ENCODE assay signal across 9 cellular contexts in genomic region chr9:34430843-34431437, GRCh38. TPM values are rescaled to one million over a fixed set of nuclear protein-coding genes. Genes with fewer than 3 reads are reported as not detected.
A peak's percentile ranks its signal among the peaks of the same experiment; 100 is the strongest.
DNase-seq lines count a peak whose midpoint lies in the region; ATAC-seq and TF ChIP-seq lines count a peak whose summit lies in the region.
"Had no signal": no experiment of that assay in that cellular context is flagged by ENCODE, and none has a peak within 500 bp of the region (broad histone marks: within the 10 kb centered on the region; RNA-seq: fewer than 3 reads in every experiment).

No MANE protein-coding gene starts in this region.

- peak overlapping the region; percentile 64 to 93 (median 82) for H3K27ac Mint-ChIP-seq in brain

- H3K4me1 Mint-ChIP-seq in brain: peaks cover 73% of the 10 kb centered on the region

- no peak overlapping the region for H3K4me3 ChIP-seq in transverse colon

- intact Hi-C loops in transverse colon (cut with DNase I; ENCODE audit: low total_unique reads): no loop called here

- no peaks in the 10 kb centered on the region for H3K27me3 ChIP-seq in transverse colon

- in situ Hi-C loops in transverse colon (cut with MboI; ENCODE audit: low pct_ligation_motif_present in 1 of 4, low pct_unique_long_range_greater_than_20kb in 1 of 4, low sequenced_read_pairs in 3 of 4): no loop called here

- H3K36me3 ChIP-seq in transverse colon: no peaks in the 10 kb centered on the region

- ATAC-seq in HG02852 (IDR thresholded peaks at IDR 0.05; ENCODE audit: unreplicated experiment) (no peak), HG03097 (IDR thresholded peaks at IDR 0.05; ENCODE audit: low FRiP score, unreplicated experiment) (no peak)

- H3K9me3 Mint-ChIP-seq in brain: no peaks in the 10 kb centered on the region

- H3K27me3 Mint-ChIP-seq in brain: peaks cover 2% of the 10 kb centered on the region

- peak; percentile 12 for DNase-seq in stimulated activated CD4-positive, alpha-beta T cell treated with anti-CD3 and anti-CD28 coated beads, Interleukin-15, amount 100 ng/mL, for 24 hours
- no peak for DNase-seq in stimulated activated CD4-positive, alpha-beta T cell treated with anti-CD3 and anti-CD28 coated beads, Interleukin-12 subunit alpha, Interleukin-12 subunit beta, amount 100 ng/mL, for 4 hours
- peak; percentile 89 for DNase-seq in NCI-H345 (lab: John Stamatoyannopoulos, UW)
- peak; percentile 52 for DNase-seq in inferior parietal cortex (ENCODE audit: extremely low spot score)
- DNase-seq in transverse colon: peak; percentile 17

- no peak overlapping the region for H3K27ac ChIP-seq in transverse colon

- TF ChIP-seq EP300 in transverse colon (IDR thresholded peaks at IDR 0.05; ENCODE audit: low read depth): no peak

- peaks cover 9% of the 10 kb centered on the region for H3K36me3 Mint-ChIP-seq in brain

- H3K4me3 Mint-ChIP-seq in brain: peak overlapping the region in 3 of 5 experiments; percentile 19 to 28 (median 25)

- H3K4me1 ChIP-seq in transverse colon: peaks cover 0 to 20% (median 2%) of the 10 kb centered on the region in 4 donors

- TF ChIP-seq POLR2A in transverse colon (IDR thresholded peaks at IDR 0.05): no peak

- H3K9me3 ChIP-seq in transverse colon: no peaks in the 10 kb centered on the region

- WGBS in transverse colon (ENCODE audit: low coverage in 1 of 2), 2 donors: 25 to 33% methylated on average over 2 to 4 of the region's 4 CpGs

- no peak for TF ChIP-seq CTCF in brain (conservative IDR thresholded peaks at IDR 0.05)
- no peak for TF ChIP-seq CTCF in transverse colon (IDR thresholded peaks at IDR 0.05)

RNA-seq across cellular contexts. Expression of gene FAM219A, which starts 27.4 kb away (rescaled TPM):
- polyA plus RNA-seq in brain (ENCODE audit: insufficient read depth, low read depth, low replicate concordance): 42.7 TPM
- total RNA-seq in transverse colon: 10 to 100 TPM in 1 of 4 donors, 1 to 10 TPM in 3; 3.7 to 15.3 (median 8.0) TPM

RNA-seq across cellular contexts. Expression of gene DNAI1, which starts 27.7 kb away (rescaled TPM):
- polyA plus RNA-seq in brain (ENCODE audit: insufficient read depth, low read depth, low replicate concordance): 1.7 TPM
- total RNA-seq in transverse colon: not detected
- total RNA-seq: activated CD8-positive, alpha-beta memory T cell treated with anti-CD3 and anti-CD28 coated beads for 36 hours had no signal

RNA-seq across cellular contexts. Expression of gene MYORG, which starts 54.2 kb away (rescaled TPM):
- 13.5 TPM for polyA plus RNA-seq in brain (ENCODE audit: insufficient read depth, low read depth, low replicate concordance)
- 100 to 1,000 TPM in 1 of 4 donors, 10 to 100 TPM in 3; 42.0 to 113 (median 66.3) TPM for total RNA-seq in transverse colon
